Comparison of ENCODE assay signal across 35 cellular contexts in the genomic region with DNA sequence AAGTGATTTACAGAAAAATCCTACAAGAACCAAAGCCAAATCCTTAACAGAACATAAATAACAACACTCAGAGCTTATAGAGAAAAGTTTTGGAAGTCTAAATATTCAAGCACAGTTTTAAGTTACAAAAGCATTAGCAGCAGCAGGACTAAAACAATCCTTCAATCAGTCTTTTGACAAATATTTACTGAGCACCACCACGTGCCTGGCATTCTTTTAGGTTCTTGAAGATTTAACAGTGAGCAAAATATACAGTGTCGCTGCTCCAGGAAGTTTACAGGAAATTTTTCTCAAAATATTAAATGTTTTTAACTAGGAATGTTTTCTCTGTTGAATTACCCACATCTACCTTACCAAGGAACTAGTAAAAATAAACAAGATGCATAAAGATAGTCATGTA. TPM values are rescaled to one million over a fixed set of nuclear protein-coding genes. Genes with fewer than 3 reads are reported as not detected.
"Had no signal": no experiment of that assay in that cellular context is flagged by ENCODE, and none has a peak within 500 bp of the region (broad histone marks: within the 10 kb centered on the region; RNA-seq: fewer than 3 reads in every experiment).

No MANE protein-coding gene starts in this region.

- H3K27ac Mint-ChIP-seq: activated CD4-positive, alpha-beta T cell treated with anti-CD3 and anti-CD28 coated beads, Interleukin-2, amount 10 ng/mL, durations not matched to agents 24 days and 14 days; activated CD8-positive, alpha-beta T cell treated with anti-CD3 and anti-CD28 coated beads for 36 hours; activated naive CD8-positive, alpha-beta T cell treated with anti-CD3 and anti-CD28 coated beads for 36 hours; activated T-cell treated with anti-CD3 and anti-CD28 coated beads, Interleukin-2, amount 50 U/mL, for 72 hours; activated T-helper 17 cell treated with anti-CD3 and anti-CD28 coated beads, Interleukin-2, amount 50 U/mL, for 72 hours; IgD-negative memory B cell had no signal

- H3K36me3 Mint-ChIP-seq: activated naive CD8-positive, alpha-beta T cell treated with anti-CD3 and anti-CD28 coated beads for 36 hours had no signal

- H3K4me1 Mint-ChIP-seq: activated CD4-positive, alpha-beta T cell treated with anti-CD3 and anti-CD28 coated beads, Interleukin-2, amount 10 ng/mL, durations not matched to agents 24 days and 14 days; activated naive CD8-positive, alpha-beta T cell treated with anti-CD3 and anti-CD28 coated beads for 36 hours; activated T-helper 17 cell treated with anti-CD3 and anti-CD28 coated beads, Interleukin-2, amount 50 U/mL, for 72 hours had no signal

- H3K27ac ChIP-seq: ascending aorta, cardiac muscle cell, RWPE1, WERI-Rb-1 had no signal

- ATAC-seq: activated CD8-positive, alpha-beta T cell treated with anti-CD3 and anti-CD28 coated beads for 36 hours; activated T-cell treated with anti-CD3 and anti-CD28 coated beads, Interleukin-2, amount 50 U/mL, for 72 hours; activated T-helper 17 cell treated with anti-CD3 and anti-CD28 coated beads, Interleukin-2, amount 50 U/mL, for 72 hours; PC-3; Right ventricle myocardium inferior had no signal

- H3K4me3 ChIP-seq: ascending aorta, cardiac muscle cell had no signal

- H3K9me3 Mint-ChIP-seq: activated CD4-positive, alpha-beta T cell treated with anti-CD3 and anti-CD28 coated beads, Interleukin-2, amount 10 ng/mL, durations not matched to agents 24 days and 14 days; activated CD8-positive, alpha-beta T cell treated with anti-CD3 and anti-CD28 coated beads for 36 hours; activated naive CD8-positive, alpha-beta T cell treated with anti-CD3 and anti-CD28 coated beads for 36 hours; activated T-cell treated with anti-CD3 and anti-CD28 coated beads, Interleukin-2, amount 50 U/mL, for 72 hours; activated T-helper 17 cell treated with anti-CD3 and anti-CD28 coated beads, Interleukin-2, amount 50 U/mL, for 72 hours; IgD-negative memory B cell had no signal

- H3K4me3 Mint-ChIP-seq: activated CD4-positive, alpha-beta T cell treated with anti-CD3 and anti-CD28 coated beads, Interleukin-2, amount 10 ng/mL, durations not matched to agents 24 days and 14 days; activated CD8-positive, alpha-beta T cell treated with anti-CD3 and anti-CD28 coated beads for 36 hours; activated naive CD8-positive, alpha-beta T cell treated with anti-CD3 and anti-CD28 coated beads for 36 hours; activated T-cell treated with anti-CD3 and anti-CD28 coated beads, Interleukin-2, amount 50 U/mL, for 72 hours; activated T-helper 17 cell treated with anti-CD3 and anti-CD28 coated beads, Interleukin-2, amount 50 U/mL, for 72 hours; IgD-negative memory B cell had no signal

- DNase-seq: activated CD4-positive, alpha-beta T cell treated with anti-CD3 and anti-CD28 coated beads, Interleukin-2, amount 10 ng/mL, durations not matched to agents 24 days and 14 days; activated CD4-positive, alpha-beta T cell treated with anti-CD3 and anti-CD28 coated beads, Interleukin-2, amount 50 U/mL, for 4 hours; activated CD8-positive, alpha-beta T cell treated with anti-CD3 and anti-CD28 coated beads for 36 hours; activated effector memory CD4-positive, alpha-beta T cell treated with anti-CD3 and anti-CD28 coated beads, Interleukin-2, amount 50 U/mL, for 16 hours; activated naive CD4-positive, alpha-beta T cell; activated naive CD4-positive, alpha-beta T cell treated with anti-CD3 and anti-CD28 coated beads, Interleukin-2, amount 50 U/mL, for 16 hours; activated naive CD8-positive, alpha-beta T cell treated with anti-CD3 and anti-CD28 coated beads for 36 hours; activated T-cell treated with anti-CD3 and anti-CD28 coated beads, Interleukin-2, amount 50 U/mL, for 1 hour; activated T-cell treated with anti-CD3 and anti-CD28 coated beads, Interleukin-2, amount 50 U/mL, for 72 hours; amniotic stem cell; Karpas-422; KBM-7; NCI-H1105; NCI-H1417 treated with DMSO at 0.1 percent for 48 hours; NCI-H187 treated with DMSO at 0.1 percent for 48 hours; NCI-H2081; NCI-H226; NCI-H446 treated with DMSO at 0.1 percent for 48 hours; NCI-H524 treated with DMSO at 0.1 percent for 48 hours; NCI-H748 treated with DMSO at 0.1 percent for 48 hours; NK-92 treated with Interleukin-12 subunit alpha and Interleukin-12 subunit beta, amount 100 ng/mL, for 24 hours; PC-3; SIG-M5; SW 1271; T-helper 1 cell; T-helper 2 cell; T-helper 9 cell; WERI-Rb-1 had no signal

- FAIRE-seq: RCC 7860 had no signal

- H3K9me3 ChIP-seq: ascending aorta had no signal

- H3K36me3 ChIP-seq: ascending aorta, cardiac muscle cell, WERI-Rb-1 had no signal

- H3K27me3 ChIP-seq: ascending aorta, cardiac muscle cell had no signal

- H3K4me1 ChIP-seq: ascending aorta had no signal

RNA-seq across cellular contexts. Expression of a gene that starts 11.4 kb away (rescaled TPM):
- total RNA-seq: activated CD4-positive, alpha-beta T cell treated with anti-CD3 and anti-CD28 coated beads, Interleukin-2, amount 10 ng/mL, durations not matched to agents 24 days and 14 days; PC-3 had no signal
